18 cellular contexts compared by ENCODE assay signal in the genomic region with DNA sequence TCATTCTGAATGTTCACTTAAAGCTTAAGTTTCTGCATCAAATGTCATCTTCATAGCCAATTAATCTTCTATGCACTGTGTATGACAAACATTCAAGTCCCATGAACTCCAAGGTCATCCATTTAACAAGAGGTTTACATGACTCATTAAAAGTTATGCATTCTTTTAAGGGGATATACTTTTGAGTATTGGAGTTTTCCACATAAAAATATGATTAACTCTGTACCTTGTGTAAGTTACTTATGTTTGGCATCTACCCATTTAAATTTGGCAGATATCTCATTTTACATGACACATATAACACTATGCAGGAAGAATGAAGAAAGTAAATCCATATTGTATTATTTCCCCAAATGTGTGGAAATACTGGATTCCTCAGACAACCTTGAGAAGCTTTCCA.
DNase-seq lines count a peak whose midpoint lies in the region; ATAC-seq, FAIRE-seq and TF ChIP-seq lines count a peak whose summit lies in the region.
"Had no signal": no experiment of that assay in that cellular context is flagged by ENCODE, and none has a peak within 500 bp of the region (broad histone marks: within the 10 kb centered on the region; RNA-seq: fewer than 3 reads in every experiment).

No MANE protein-coding gene starts in this region.

- DNase-seq in AG09309 (ENCODE audit: low read depth) (peak; percentile 1), HEK293T (ENCODE audit: extremely low spot score) (no peak), adipocyte (ENCODE audit: low read depth) (peak; percentile 66), fibroblast of peridontal ligament (ENCODE audit: extremely low read depth) (peak; percentile 24), small intestine (no peak), Kasumi-1 (lab: John Stamatoyannopoulos, UW) (no peak)
- DNase-seq in CD4-positive, alpha-beta memory T cell: no peak
- DNase-seq: 8988T, COR-L47, KBM-7, NCI-H187 treated with DMSO at 0.1 percent for 48 hours, NCI-H446, NCI-H748 treated with DMSO at 0.1 percent for 48 hours, Peyer's patch, SIG-M5 had no signal

- H3K4me1 ChIP-seq in adipocyte (ENCODE audit: control insufficient read depth, insufficient read depth, low read length) (no peaks in the 10 kb centered on the region), small intestine (ENCODE audit: control insufficient read depth in 2 of 2, insufficient read depth in 1 of 2, low read depth in 1 of 2, low read length in 1 of 2) (no peaks in the 10 kb centered on the region)
- no peaks in the 10 kb centered on the region for H3K4me1 ChIP-seq in CD4-positive, alpha-beta memory T cell (ENCODE audit: insufficient read depth, low read length)
- H3K4me1 ChIP-seq: Peyer's patch had no signal

- H3K27ac ChIP-seq in small intestine (ENCODE audit: low read depth in 1 of 2, low read length in 1 of 2): no peak overlapping the region
- no peak overlapping the region for H3K27ac ChIP-seq in CD4-positive, alpha-beta memory T cell (ENCODE audit: low read depth, low read length)
- H3K27ac ChIP-seq: C4-2B, Peyer's patch had no signal

- intact Hi-C loops in CD4-positive, alpha-beta memory T cell (cut with micrococcal nuclease): no loop called here

- H3K27ac Mint-ChIP-seq in CD4-positive, alpha-beta memory T cell: no peak overlapping the region

- H3K9me3 Mint-ChIP-seq in CD4-positive, alpha-beta memory T cell: peaks cover 0 to 24% (median 7%) of the 10 kb centered on the region in 8 donors

- H3K9ac ChIP-seq in adipocyte (ENCODE audit: low read length): no peak overlapping the region

- H3K4me3 Mint-ChIP-seq in CD4-positive, alpha-beta memory T cell: no peak overlapping the region

- no peak for ATAC-seq in GM21390 (IDR thresholded peaks at IDR 0.05; ENCODE audit: unreplicated experiment)
- ATAC-seq: GM12878 had no signal

- H3K36me3 ChIP-seq in adipocyte (ENCODE audit: control insufficient read depth, insufficient read depth, low read length, severe bottlenecking) (no peaks in the 10 kb centered on the region), small intestine (ENCODE audit: control insufficient read depth in 2 of 2, insufficient read depth in 2 of 2, low read length in 2 of 2) (no peaks in the 10 kb centered on the region)
- H3K36me3 ChIP-seq in CD4-positive, alpha-beta memory T cell (ENCODE audit: insufficient read depth, low read length): no peaks in the 10 kb centered on the region
- H3K36me3 ChIP-seq: Peyer's patch had no signal

- no peaks in the 10 kb centered on the region for H3K9me3 ChIP-seq in adipocyte (ENCODE audit: control insufficient read depth, low read length)
- H3K9me3 ChIP-seq in small intestine (ENCODE audit: control insufficient read depth, low read depth): no peaks in the 10 kb centered on the region
- no peaks in the 10 kb centered on the region for H3K9me3 ChIP-seq in CD4-positive, alpha-beta memory T cell (ENCODE audit: control insufficient read depth in 1 of 2, low read length in 2 of 2)
- H3K9me3 ChIP-seq: Peyer's patch had no signal

- POLR2A ChIA-PET in HEK293T (lab: Yijun Ruan, JAX): interaction anchor here (0.9 kb wide), 1 partner anchor 270 kb away, joined by 3 read pairs; a partner anchor contains a TSS
- POLR2A ChIA-PET in CD4-positive, alpha-beta memory T cell (lab: Charles Lee; ENCODE audit: partially characterized antibody): no interaction called here

- no peak for TF ChIP-seq CTCF in AG09309 (IDR thresholded peaks at IDR 0.05; ENCODE audit: control insufficient read depth, insufficient read depth, low read depth, low read length, missing control alignments)

- FAIRE-seq in small intestine (lab: Jason Lieb, UNC): no peak
- FAIRE-seq: GM12878 had no signal

- peaks cover 0 to 1% of the 10 kb centered on the region in 2 donors for H3K27me3 Mint-ChIP-seq in CD4-positive, alpha-beta memory T cell

- H3K4me3 ChIP-seq in AG09309 (ENCODE audit: control insufficient read depth, low read depth, low read length) (no peak overlapping the region), adipocyte (ENCODE audit: low read length) (no peak overlapping the region), small intestine (ENCODE audit: low read depth in 1 of 2, low read length in 2 of 2) (no peak overlapping the region)
- no peak overlapping the region for H3K4me3 ChIP-seq in CD4-positive, alpha-beta memory T cell (ENCODE audit: low read length in 2 of 2)
- H3K4me3 ChIP-seq: GM12878, Peyer's patch had no signal

- CTCF ChIA-PET in HEK293T (lab: Yijun Ruan, JAX): no interaction called here
- CTCF ChIA-PET in CD4-positive, alpha-beta memory T cell (lab: Charles Lee; ENCODE audit: partially characterized antibody): no interaction called here

- no peaks in the 10 kb centered on the region for H3K27me3 ChIP-seq in adipocyte (replicated peaks; ENCODE audit: control insufficient read depth, insufficient read depth, low read length)
- H3K27me3 ChIP-seq in small intestine (ENCODE audit: control insufficient read depth in 2 of 2, insufficient read depth in 2 of 2, low read length in 2 of 2): no peaks in the 10 kb centered on the region
- no peaks in the 10 kb centered on the region for H3K27me3 ChIP-seq in CD4-positive, alpha-beta memory T cell (ENCODE audit: insufficient read depth, low read length)
- H3K27me3 ChIP-seq: Peyer's patch had no signal

- no peaks in the 10 kb centered on the region for H3K4me1 Mint-ChIP-seq in CD4-positive, alpha-beta memory T cell

- H3K36me3 Mint-ChIP-seq in CD4-positive, alpha-beta memory T cell: no peaks in the 10 kb centered on the region

TF ChIP-seq in HEK293T, 16 proteins besides CTCF, POLR2A, EP300 and RAD21:
- TF ChIP-seq L3MBTL2 (conservative IDR thresholded peaks at IDR 0.05) (no peak), FOXK2 (IDR thresholded peaks at IDR 0.05) (no peak)
- TF ChIP-seq, protein P1, sequence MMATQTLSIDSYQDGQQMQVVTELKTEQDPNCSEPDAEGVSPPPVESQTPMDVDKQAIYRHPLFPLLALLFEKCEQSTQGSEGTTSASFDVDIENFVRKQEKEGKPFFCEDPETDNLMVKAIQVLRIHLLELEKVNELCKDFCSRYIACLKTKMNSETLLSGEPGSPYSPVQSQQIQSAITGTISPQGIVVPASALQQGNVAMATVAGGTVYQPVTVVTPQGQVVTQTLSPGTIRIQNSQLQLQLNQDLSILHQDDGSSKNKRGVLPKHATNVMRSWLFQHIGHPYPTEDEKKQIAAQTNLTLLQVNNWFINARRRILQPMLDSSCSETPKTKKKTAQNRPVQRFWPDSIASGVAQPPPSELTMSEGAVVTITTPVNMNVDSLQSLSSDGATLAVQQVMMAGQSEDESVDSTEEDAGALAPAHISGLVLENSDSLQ (IDR thresholded peaks at IDR 0.05): peak; percentile 43; the same call in 1 of the 2 replicates

Comparison
In these comparisons a context has a peak if more than half of its experiments do, and no peak if none do; other contexts are left out.
1. DNase-seq: peak in AG09309 (single experiment), adipocyte (single experiment) and fibroblast of peridontal ligament (single experiment); none in HEK293T (single experiment), small intestine (single experiment), CD4-positive, alpha-beta memory T cell (0 of 5) and Kasumi-1 (0 of 2).